9 cellular contexts compared by ENCODE assay signal in the genomic region with DNA sequence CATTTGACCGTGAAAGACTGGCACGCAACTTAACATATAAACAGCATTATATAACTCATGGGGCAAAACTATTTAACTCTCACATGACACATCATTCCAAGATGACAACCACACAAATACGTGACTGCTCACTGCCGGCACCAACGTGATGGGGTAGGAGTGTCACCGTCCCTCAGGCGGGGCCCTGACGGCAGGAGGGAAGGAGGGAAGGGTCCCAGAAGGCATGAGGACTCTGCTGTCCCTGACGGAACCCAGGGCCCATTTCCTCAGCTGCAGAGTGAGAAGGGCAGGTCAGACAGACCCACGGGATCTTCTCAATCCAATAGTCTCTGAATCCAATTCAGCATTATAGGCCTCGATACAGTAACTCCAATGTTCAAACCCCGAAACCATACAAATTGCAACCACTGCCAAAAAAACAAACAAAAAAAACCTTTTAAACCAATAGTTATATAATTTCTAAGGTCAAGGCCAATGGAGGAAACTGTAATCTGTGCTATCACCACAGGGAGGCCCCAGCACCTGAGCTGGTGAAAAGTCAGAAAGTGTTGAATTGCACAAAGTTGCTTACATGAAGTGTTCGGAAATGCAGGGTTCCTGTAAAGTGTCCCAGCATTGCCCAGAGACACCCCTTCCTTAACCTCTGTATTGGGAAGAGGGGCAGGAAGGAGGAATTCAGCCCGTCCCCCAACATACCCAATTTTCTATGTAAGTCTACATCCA.
DNase-seq lines count a peak whose midpoint lies in the region; ATAC-seq, FAIRE-seq and TF ChIP-seq lines count a peak whose summit lies in the region.
"Had no signal": no experiment of that assay in that cellular context is flagged by ENCODE, and none has a peak within 500 bp of the region (broad histone marks: within the 10 kb centered on the region; RNA-seq: fewer than 3 reads in every experiment).

No MANE protein-coding gene starts in this region.

- H3K27me3 ChIP-seq in Caco-2 (replicated peaks; ENCODE audit: control insufficient read depth, insufficient read depth, low read length) (no peaks in the 10 kb centered on the region), bronchial epithelial cell (ENCODE audit: control insufficient read depth, insufficient read depth, low read length) (no peaks in the 10 kb centered on the region)

- no TSS peak for BruUV-seq in Caco-2 (replicated peaks; lab: Mats Ljungman, UMichigan)

- POLR2A ChIA-PET in Caco-2 (lab: Charles Lee) = interaction anchor here (0.5 kb wide), 1 partner anchor 183 kb away, joined by 3 read pairs; no protein-coding TSS in a partner anchor

- intact Hi-C loops in Caco-2 (cut with micrococcal nuclease; ENCODE audit: unreplicated experiment) = loop anchor here (5.0 kb wide), 1 partner anchor 38 kb away; no protein-coding TSS in a partner anchor

- H3K4me1 ChIP-seq in Caco-2 = peaks cover 2% of the 10 kb centered on the region; the same call in 1 of the 2 replicates

- no peak for ATAC-seq in HG02798 (IDR thresholded peaks at IDR 0.05; ENCODE audit: poor library complexity, unreplicated experiment)
- ATAC-seq in HG02870 (IDR thresholded peaks at IDR 0.05; ENCODE audit: unreplicated experiment) = no peak

- DNase-seq in Caco-2 = no peak
- DNase-seq in HTR-8/SVneo (ENCODE audit: insufficient read length, low spot score) = peak; percentile 41
- peak; percentile 35 for DNase-seq in bronchial epithelial cell (ENCODE audit: low read depth)
- peak; percentile 23 for DNase-seq in midbrain (lab: John Stamatoyannopoulos, UW)
- no peak for DNase-seq in activated CD4-positive, alpha-beta T cell treated with anti-CD3 and anti-CD28 coated beads, Interleukin-2, amount 50 U/mL, for 48 hours
- no peak for DNase-seq in GDM1 (lab: John Stamatoyannopoulos, UW)

- H3K4me1 Mint-ChIP-seq in Caco-2 (ENCODE audit: low read depth, unreplicated experiment) = peaks cover 43% of the 10 kb centered on the region

- TF ChIP-seq CTCF in Caco-2 (IDR thresholded peaks at IDR 0.05; ENCODE audit: insufficient read depth in 1 of 2, low read depth in 1 of 2, low read length in 1 of 2, severe bottlenecking in 1 of 2, unreplicated experiment in 1 of 2) (peak; percentile 47 to 48), bronchial epithelial cell (IDR thresholded peaks at IDR 0.05; ENCODE audit: insufficient read depth, low read length, severe bottlenecking) (peak; percentile 64)

- no peak overlapping the region for H3K4me3 ChIP-seq in Caco-2 (ENCODE audit: low read depth, low read length)
- H3K4me3 ChIP-seq in bronchial epithelial cell (ENCODE audit: low read depth, low read length) = no peak overlapping the region

- H3K27me3 Mint-ChIP-seq in Caco-2 (ENCODE audit: insufficient read depth, unreplicated experiment) = no peaks in the 10 kb centered on the region
- H3K27me3 Mint-ChIP-seq: stimulated activated naive CD8-positive, alpha-beta T cell treated with anti-CD3 and anti-CD28 coated beads, Interleukin-15, Interleukin-2, amounts not matched to agents 100 ng/mL and 50 ng/mL, for 24 hours had no signal

- H3K9me3 ChIP-seq in Caco-2 = no peaks in the 10 kb centered on the region

- FAIRE-seq in HTR-8/SVneo (lab: Jason Lieb, UNC) (peak; percentile 83), bronchial epithelial cell (lab: Jason Lieb, UNC) (no peak)

- CTCF ChIA-PET in Caco-2 (lab: Charles Lee) = no interaction called here

- H3K36me3 ChIP-seq in Caco-2 (ENCODE audit: control insufficient read depth, insufficient read depth, low read length) = peaks cover 3% of the 10 kb centered on the region
- H3K36me3 ChIP-seq in bronchial epithelial cell (ENCODE audit: control insufficient read depth, insufficient read depth, low read length) = no peaks in the 10 kb centered on the region

- no peak overlapping the region for H3K4me3 Mint-ChIP-seq in Caco-2 (ENCODE audit: unreplicated experiment)
- H3K4me3 Mint-ChIP-seq: stimulated activated naive CD8-positive, alpha-beta T cell treated with anti-CD3 and anti-CD28 coated beads, Interleukin-15, Interleukin-2, amounts not matched to agents 100 ng/mL and 50 ng/mL, for 24 hours had no signal

- H3K27ac Mint-ChIP-seq in Caco-2 (ENCODE audit: unreplicated experiment) = peak overlapping the region; percentile 37
- H3K27ac Mint-ChIP-seq: stimulated activated naive CD8-positive, alpha-beta T cell treated with anti-CD3 and anti-CD28 coated beads, Interleukin-15, Interleukin-2, amounts not matched to agents 100 ng/mL and 50 ng/mL, for 24 hours had no signal

- H3K9me3 Mint-ChIP-seq in Caco-2 (ENCODE audit: unreplicated experiment) = no peaks in the 10 kb centered on the region
- H3K9me3 Mint-ChIP-seq: stimulated activated naive CD8-positive, alpha-beta T cell treated with anti-CD3 and anti-CD28 coated beads, Interleukin-15, Interleukin-2, amounts not matched to agents 100 ng/mL and 50 ng/mL, for 24 hours had no signal

- H3K36me3 Mint-ChIP-seq in Caco-2 (ENCODE audit: insufficient read depth, unreplicated experiment) = peaks cover 93% of the 10 kb centered on the region

Comparison
In these comparisons a context has a peak if more than half of its experiments do, and no peak if none do; other contexts are left out.
1. DNase-seq: peak in HTR-8/SVneo (single experiment), bronchial epithelial cell (single experiment) and midbrain (single experiment); none in Caco-2 (0 of 2), activated CD4-positive, alpha-beta T cell treated with anti-CD3 and anti-CD28 coated beads, Interleukin-2, amount 50 U/mL, for 48 hours (0 of 2) and GDM1 (single experiment).